In the genomic region with DNA sequence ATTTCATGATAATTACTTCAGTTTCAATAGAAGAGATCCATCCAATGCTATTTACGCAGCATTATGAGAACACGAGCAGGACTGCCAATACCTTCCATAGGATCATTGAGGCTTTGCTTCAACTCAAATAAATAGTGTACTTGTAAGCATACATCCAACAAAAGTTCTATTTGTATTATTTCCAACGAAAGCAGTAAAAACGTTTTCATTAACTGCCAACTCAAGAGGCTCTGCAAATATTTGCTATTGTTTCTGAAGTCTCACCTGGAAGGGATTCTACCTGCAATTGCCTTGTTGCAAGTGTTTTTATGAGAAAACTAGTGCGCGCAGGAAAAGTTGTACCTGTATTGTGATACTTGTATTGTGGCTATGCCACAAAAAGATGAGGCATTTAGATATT, we compare ENCODE assay signal across 20 cellular contexts. TPM values are rescaled to one million over a fixed set of nuclear protein-coding genes. Genes with fewer than 3 reads are reported as not detected.
DNase-seq lines count a peak whose midpoint lies in the region; ATAC-seq and TF ChIP-seq lines count a peak whose summit lies in the region.
"Had no signal": no experiment of that assay in that cellular context is flagged by ENCODE, and none has a peak within 500 bp of the region (broad histone marks: within the 10 kb centered on the region; RNA-seq: fewer than 3 reads in every experiment).

No MANE protein-coding gene starts in this region.

- no peaks in the 10 kb centered on the region for H4K20me1 ChIP-seq in PC-3 (ENCODE audit: low read length)

- no peak overlapping the region for H3K4me3 ChIP-seq in HL-60 (replicated peaks; ENCODE audit: insufficient read depth, low read length)
- peak overlapping the region; percentile 71; the same call in 1 of the 2 replicates for H3K4me3 ChIP-seq in PC-3 (ENCODE audit: low read length)
- H3K4me3 ChIP-seq in BE2C (ENCODE audit: low read depth, low read length): no peak overlapping the region
- H3K4me3 ChIP-seq: lung had no signal

- H3K27ac ChIP-seq in HL-60 (replicated peaks): peak overlapping the region; percentile 73
- no peak overlapping the region for H3K27ac ChIP-seq in PC-3 (ENCODE audit: low read length)

- no peaks in the 10 kb centered on the region for H3K27me3 Mint-ChIP-seq in activated CD8-positive, alpha-beta T cell treated with anti-CD3 and anti-CD28 coated beads for 36 hours
- H3K27me3 Mint-ChIP-seq in activated CD8-positive, alpha-beta T cell treated with anti-CD3 and anti-CD28 coated beads, Interleukin-2, amount 10 ng/mL, durations not matched to agents 7 days and 5 days (ENCODE audit: low read depth): peaks cover 3% of the 10 kb centered on the region
- no peaks in the 10 kb centered on the region for H3K27me3 Mint-ChIP-seq in progenitor cell of endocrine pancreas
- H3K27me3 Mint-ChIP-seq: CD8-positive, alpha-beta memory T cell had no signal

- H3K9me3 Mint-ChIP-seq in activated CD8-positive, alpha-beta T cell treated with anti-CD3 and anti-CD28 coated beads for 36 hours: peaks cover 4% of the 10 kb centered on the region
- peaks cover 5% of the 10 kb centered on the region for H3K9me3 Mint-ChIP-seq in activated CD8-positive, alpha-beta T cell treated with anti-CD3 and anti-CD28 coated beads, Interleukin-2, amount 10 ng/mL, durations not matched to agents 7 days and 5 days (ENCODE audit: insufficient read depth)
- H3K9me3 Mint-ChIP-seq in progenitor cell of endocrine pancreas (ENCODE audit: low read depth): peaks cover 5% of the 10 kb centered on the region
- H3K9me3 Mint-ChIP-seq: CD8-positive, alpha-beta memory T cell had no signal

- DNase-seq in activated CD8-positive, alpha-beta T cell treated with anti-CD3 and anti-CD28 coated beads for 36 hours: no peak
- no peak for DNase-seq in activated CD8-positive, alpha-beta T cell treated with anti-CD3 and anti-CD28 coated beads, Interleukin-2, amount 10 ng/mL, durations not matched to agents 7 days and 5 days
- DNase-seq in HL-60 (ENCODE audit: low read depth in 1 of 2, low spot score in 1 of 2) (no peak), PC-3 (no peak), progenitor cell of endocrine pancreas (ENCODE audit: low spot score, unreplicated experiment) (no peak), BE2C (no peak), GM13977 (ENCODE audit: low spot score) (no peak)
- DNase-seq: activated CD8-positive, alpha-beta memory T cell treated with anti-CD3 and anti-CD28 coated beads, Interleukin-2, amount 50 U/mL, for 48 hours; activated gamma-delta T cell treated with Interleukin-2 at 50 U/mL for 16 hours; anterior cingulate cortex; CD8-positive, alpha-beta memory T cell; heart left ventricle; Kasumi-1; NCI-H1436 treated with DMSO at 0.1 percent for 48 hours; NCI-H526 treated with DMSO at 0.1 percent for 48 hours; Peyer's patch; stimulated activated CD4-positive, alpha-beta T cell treated with anti-CD3 and anti-CD28 coated beads, Interleukin-2, amount 100 ng/mL, for 48 hours had no signal

- H3K4me1 ChIP-seq in PC-3 (ENCODE audit: insufficient read depth, low read length): peaks cover 31% of the 10 kb centered on the region
- H3K4me1 ChIP-seq in BE2C: peaks cover 2% of the 10 kb centered on the region; the same call in 1 of the 2 replicates
- H3K4me1 ChIP-seq: Peyer's patch had no signal

- H3K36me3 Mint-ChIP-seq in activated CD8-positive, alpha-beta T cell treated with anti-CD3 and anti-CD28 coated beads for 36 hours (ENCODE audit: low read depth): peaks cover 4% of the 10 kb centered on the region
- H3K36me3 Mint-ChIP-seq in activated CD8-positive, alpha-beta T cell treated with anti-CD3 and anti-CD28 coated beads, Interleukin-2, amount 10 ng/mL, durations not matched to agents 7 days and 5 days (ENCODE audit: low read depth): peaks cover 6% of the 10 kb centered on the region
- no peaks in the 10 kb centered on the region for H3K36me3 Mint-ChIP-seq in progenitor cell of endocrine pancreas (ENCODE audit: insufficient read depth)

- no peak for TF ChIP-seq CTCF in activated CD8-positive, alpha-beta T cell treated with anti-CD3 and anti-CD28 coated beads for 36 hours (IDR thresholded peaks at IDR 0.05)
- no peak for TF ChIP-seq CTCF in HL-60 (IDR thresholded peaks at IDR 0.05; ENCODE audit: insufficient read depth, low read length)
- TF ChIP-seq CTCF in PC-3 (conservative IDR thresholded peaks at IDR 0.05; ENCODE audit: low read depth, low read length): no peak
- TF ChIP-seq CTCF in progenitor cell of endocrine pancreas (IDR thresholded peaks at IDR 0.05; ENCODE audit: unreplicated experiment): no peak
- TF ChIP-seq CTCF in BE2C (IDR thresholded peaks at IDR 0.05; ENCODE audit: low read depth, low read length): no peak
- no peak for TF ChIP-seq CTCF in GM13977 (IDR thresholded peaks at IDR 0.05; ENCODE audit: extremely low read depth, insufficient read depth, missing control alignments)

- POLR2A ChIA-PET in activated CD8-positive, alpha-beta T cell treated with anti-CD3 and anti-CD28 coated beads for 36 hours (lab: Charles Lee): interaction anchor here (1.0 kb wide), 1 partner anchor 87 kb away, joined by 3 read pairs; no protein-coding TSS in a partner anchor
- POLR2A ChIA-PET in activated CD8-positive, alpha-beta T cell treated with anti-CD3 and anti-CD28 coated beads, Interleukin-2, amount 10 ng/mL, durations not matched to agents 7 days and 5 days (lab: Charles Lee): interaction anchor here (0.8 to 2.2 kb wide), 3 partner anchors 8 to 105 kb away, joined by 3 to 21 read pairs (median 5); no protein-coding TSS in a partner anchor
- POLR2A ChIA-PET in PC-3 (lab: Charles Lee; ENCODE audit: unreplicated experiment): no interaction called here

- no peak overlapping the region for H3K9ac ChIP-seq in PC-3 (ENCODE audit: low read length)
- H3K9ac ChIP-seq: parathyroid adenoma had no signal

- no peaks in the 10 kb centered on the region for H3K79me2 ChIP-seq in PC-3 (ENCODE audit: low read length)
- H3K79me2 ChIP-seq: parathyroid adenoma had no signal

- ATAC-seq in activated CD8-positive, alpha-beta T cell treated with anti-CD3 and anti-CD28 coated beads for 36 hours: no peak
- ATAC-seq in activated CD8-positive, alpha-beta T cell treated with anti-CD3 and anti-CD28 coated beads, Interleukin-2, amount 10 ng/mL, durations not matched to agents 7 days and 5 days: no peak
- no peak for ATAC-seq in PC-3
- ATAC-seq in HG02798 (IDR thresholded peaks at IDR 0.05; ENCODE audit: poor library complexity, unreplicated experiment): no peak

- peak overlapping the region; percentile 90 for H3K4me2 ChIP-seq in PC-3 (ENCODE audit: low read length)

- peak overlapping the region; percentile 96 for H3K27ac Mint-ChIP-seq in activated CD8-positive, alpha-beta T cell treated with anti-CD3 and anti-CD28 coated beads for 36 hours
- no peak overlapping the region for H3K27ac Mint-ChIP-seq in activated CD8-positive, alpha-beta T cell treated with anti-CD3 and anti-CD28 coated beads, Interleukin-2, amount 10 ng/mL, durations not matched to agents 7 days and 5 days
- H3K27ac Mint-ChIP-seq in progenitor cell of endocrine pancreas: peak overlapping the region; percentile 94

- H2AFZ ChIP-seq in PC-3 (ENCODE audit: low read length): no peak overlapping the region

- no peaks in the 10 kb centered on the region for H3K9me2 ChIP-seq in PC-3 (replicated peaks; ENCODE audit: low read length)

- peaks cover 23% of the 10 kb centered on the region for H3K4me1 Mint-ChIP-seq in activated CD8-positive, alpha-beta T cell treated with anti-CD3 and anti-CD28 coated beads for 36 hours (ENCODE audit: low read depth)
- peaks cover 21% of the 10 kb centered on the region for H3K4me1 Mint-ChIP-seq in activated CD8-positive, alpha-beta T cell treated with anti-CD3 and anti-CD28 coated beads, Interleukin-2, amount 10 ng/mL, durations not matched to agents 7 days and 5 days (ENCODE audit: low read depth)
- peaks cover 23% of the 10 kb centered on the region for H3K4me1 Mint-ChIP-seq in progenitor cell of endocrine pancreas (ENCODE audit: low read depth)

- H3K27me3 ChIP-seq in HL-60 (ENCODE audit: insufficient read depth, poor library complexity, severe bottlenecking) (no peaks in the 10 kb centered on the region), PC-3 (ENCODE audit: low read length) (no peaks in the 10 kb centered on the region), BE2C (no peaks in the 10 kb centered on the region)
- H3K27me3 ChIP-seq: heart left ventricle, Peyer's patch had no signal

- CTCF ChIA-PET in activated CD8-positive, alpha-beta T cell treated with anti-CD3 and anti-CD28 coated beads for 36 hours (lab: Charles Lee): interaction anchor here (1.0 to 3.1 kb wide), 5 partner anchors 9 to 55 kb away, joined by 3 to 24 read pairs (median 4); partner anchors contain the start of gene RNF14
- CTCF ChIA-PET in activated CD8-positive, alpha-beta T cell treated with anti-CD3 and anti-CD28 coated beads, Interleukin-2, amount 10 ng/mL, durations not matched to agents 7 days and 5 days (lab: Charles Lee): interaction anchor here (0.9 to 2.7 kb wide), 6 partner anchors 8 to 86 kb away, joined by 3 to 31 read pairs (median 8); partner anchors contain the start of gene RNF14
- CTCF ChIA-PET in PC-3 (lab: Charles Lee): no interaction called here

- peaks cover 5% of the 10 kb centered on the region for H3F3A ChIP-seq in PC-3 (ENCODE audit: low read length, unreplicated experiment)

- H3K9me3 ChIP-seq in PC-3 (ENCODE audit: low read length): no peaks in the 10 kb centered on the region
- peaks cover 4% of the 10 kb centered on the region; the same call in 1 of the 2 replicates for H3K9me3 ChIP-seq in BE2C
- H3K9me3 ChIP-seq: Peyer's patch had no signal

- BruUV-seq in PC-3 (replicated peaks; lab: Mats Ljungman, UMichigan): no TSS peak

- no peaks in the 10 kb centered on the region for H3K36me3 ChIP-seq in PC-3 (ENCODE audit: low read depth, low read length)
- no peaks in the 10 kb centered on the region for H3K36me3 ChIP-seq in BE2C
- H3K36me3 ChIP-seq: heart left ventricle, Peyer's patch had no signal

- no peak overlapping the region for H3K4me3 Mint-ChIP-seq in activated CD8-positive, alpha-beta T cell treated with anti-CD3 and anti-CD28 coated beads for 36 hours
- no peak overlapping the region for H3K4me3 Mint-ChIP-seq in activated CD8-positive, alpha-beta T cell treated with anti-CD3 and anti-CD28 coated beads, Interleukin-2, amount 10 ng/mL, durations not matched to agents 7 days and 5 days
- peak overlapping the region; percentile 89 for H3K4me3 Mint-ChIP-seq in progenitor cell of endocrine pancreas (ENCODE audit: low read depth)

- intact Hi-C loops in activated CD8-positive, alpha-beta T cell treated with anti-CD3 and anti-CD28 coated beads for 36 hours (cut with micrococcal nuclease): no loop called here
- intact Hi-C loops in PC-3 (cut with micrococcal nuclease): loop anchor here (2.0 kb wide), 2 partner anchors 35 to 97 kb away; no protein-coding TSS in a partner anchor

- in situ Hi-C loops in GM13977 (cut with MboI; ENCODE audit: low pct_unique_long_range_greater_than_20kb, low sequenced_read_pairs, unreplicated experiment): no loop called here

RNA-seq across cellular contexts. Expression of gene GNPDA1, which starts 11.0 kb away (rescaled TPM):
- 10 to 100 TPM; 82.4 to 88.3 TPM for total RNA-seq in activated CD8-positive, alpha-beta T cell treated with anti-CD3 and anti-CD28 coated beads for 36 hours
- total RNA-seq in activated CD8-positive, alpha-beta T cell treated with anti-CD3 and anti-CD28 coated beads, Interleukin-2, amount 10 ng/mL, durations not matched to agents 7 days and 5 days: 10 to 100 TPM; 34.9 to 41.0 TPM
- total RNA-seq in PC-3 (2014; rRNA removed) (34.7 and 36.1 TPM in 2 replicates), progenitor cell of endocrine pancreas (113 and 115 TPM in 2 replicates)
- 95.4 TPM for polyA plus RNA-seq in BE2C (2012; ENCODE audit: insufficient read depth, insufficient read length, low read depth)

RNA-seq across cellular contexts. Expression of gene RNF14, which starts 54.9 kb away (rescaled TPM):
- 10 to 100 TPM; 34.1 to 35.0 TPM for total RNA-seq in activated CD8-positive, alpha-beta T cell treated with anti-CD3 and anti-CD28 coated beads for 36 hours
- 10 to 100 TPM; 22.2 to 26.0 TPM for total RNA-seq in activated CD8-positive, alpha-beta T cell treated with anti-CD3 and anti-CD28 coated beads, Interleukin-2, amount 10 ng/mL, durations not matched to agents 7 days and 5 days
- total RNA-seq in PC-3 (2014; rRNA removed): 32.1 and 49.8 TPM in 2 replicates
- total RNA-seq in progenitor cell of endocrine pancreas: 35.5 and 37.3 TPM in 2 replicates
- 84.7 TPM for polyA plus RNA-seq in BE2C (2012; ENCODE audit: insufficient read depth, insufficient read length, low read depth)
